ENCODE assay signal across 8 cellular contexts in the genomic region with DNA sequence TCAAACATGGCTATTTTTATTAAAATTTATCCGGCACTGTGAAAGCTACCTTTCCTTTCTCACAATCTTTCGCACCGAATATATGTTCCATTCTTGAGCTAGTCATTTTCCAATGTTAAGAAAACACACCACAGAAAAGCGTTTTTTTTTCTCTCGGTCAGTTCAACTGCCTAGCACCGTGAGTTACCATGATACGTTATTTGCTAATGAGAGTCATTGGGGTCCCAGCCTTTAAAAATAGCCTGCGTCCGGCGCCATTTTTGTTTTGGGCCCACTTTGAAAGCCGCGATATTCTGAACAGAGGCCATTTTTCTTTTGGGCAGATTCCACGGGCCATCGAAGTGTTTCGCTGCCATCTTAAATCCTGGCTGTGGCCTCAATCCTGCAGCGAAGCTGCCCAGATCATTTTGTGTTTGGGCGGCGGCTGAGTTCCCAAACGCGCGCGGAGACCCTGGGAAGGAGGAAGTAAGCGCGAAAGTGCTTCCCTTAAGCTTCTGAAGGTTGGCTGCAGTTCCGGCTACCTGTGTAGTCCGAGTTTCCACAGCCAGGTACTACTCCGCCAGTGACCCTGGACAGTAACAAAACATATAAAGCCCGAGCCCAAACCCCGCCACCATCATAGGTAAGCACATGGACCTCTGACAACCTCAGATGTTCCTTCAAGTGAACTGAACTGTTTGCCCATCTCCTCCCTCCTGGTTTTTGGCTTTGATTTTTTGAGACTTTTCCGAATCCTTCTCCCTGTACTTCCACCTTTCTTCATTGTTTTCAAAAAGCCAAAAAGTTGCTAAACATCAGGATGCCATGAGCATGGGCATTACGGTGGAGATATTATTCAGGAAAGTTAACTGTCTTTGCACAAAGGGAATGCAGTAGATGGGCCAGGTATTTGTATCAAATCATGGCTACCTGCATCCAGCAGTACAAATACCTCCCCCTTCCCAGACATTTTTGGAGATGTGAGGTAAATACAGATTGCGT. TPM values are rescaled to one million over a fixed set of nuclear protein-coding genes. Genes with fewer than 3 reads are reported as not detected.
DNase-seq lines count a peak whose midpoint lies in the region; ATAC-seq and TF ChIP-seq lines count a peak whose summit lies in the region.

SLX4IP (plus strand) TSS at position 474 of the 981 bp plus-strand sequence. CDS start 22,900 bp downstream, outside the sequence.

- H2AK5ac ChIP-seq in H9 (ENCODE audit: insufficient read length, low read length) = no peak within 1 kb of the TSS

- peak; percentile 86 for TF ChIP-seq POLR2A in Raji (IDR thresholded peaks at IDR 0.05; ENCODE audit: insufficient read depth, low read depth, low read length)

- no peak within 1 kb of the TSS for H3K56ac ChIP-seq in H9 (ENCODE audit: insufficient read length, low read depth, low read length)

- H3K36me3 Mint-ChIP-seq in H9 (ENCODE audit: insufficient read depth in 1 of 3, low read depth in 3 of 3) = peaks cover 3 to 6% (median 3%) of the 10 kb centered on the region in 3 experiments; a peak in 4 of 7 replicates
- H3K36me3 Mint-ChIP-seq in natural killer cell treated with Interleukin-12 subunit alpha and Interleukin-12 subunit beta and Interleukin-15 and Interleukin-18, amount 100 ng/mL, for 72 hours = no peaks in the 10 kb centered on the region

- H3K4me2 ChIP-seq in H9 (ENCODE audit: insufficient read depth, insufficient read length, low read length) = peak within 1 kb of the TSS; percentile 80

- H3K27me3 Mint-ChIP-seq in H9 (ENCODE audit: low read depth) = no peaks in the 10 kb centered on the region
- H3K27me3 Mint-ChIP-seq in natural killer cell treated with Interleukin-12 subunit alpha and Interleukin-12 subunit beta and Interleukin-15 and Interleukin-18, amount 100 ng/mL, for 72 hours = no peaks in the 10 kb centered on the region

- H3K23ac ChIP-seq in H9 (ENCODE audit: insufficient read length, low read depth, low read length) = no peak within 1 kb of the TSS

- no peaks in the 10 kb centered on the region for H4K20me1 ChIP-seq in H9 (ENCODE audit: control insufficient read depth, insufficient read depth, insufficient read length)

- H3K9me3 Mint-ChIP-seq in H9 = no peaks in the 10 kb centered on the region
- no peaks in the 10 kb centered on the region for H3K9me3 Mint-ChIP-seq in natural killer cell treated with Interleukin-12 subunit alpha and Interleukin-12 subunit beta and Interleukin-15 and Interleukin-18, amount 100 ng/mL, for 72 hours

- peaks cover 17% of the 10 kb centered on the region for H3K4me1 ChIP-seq in ES-I3 (ENCODE audit: insufficient read depth, low read length)
- H3K4me1 ChIP-seq in H9 (ENCODE audit: insufficient read depth, low read length) = no peaks in the 10 kb centered on the region

- H2BK5ac ChIP-seq in H9 (ENCODE audit: insufficient read length, low read length) = no peak within 1 kb of the TSS

- no peak within 1 kb of the TSS for H4K8ac ChIP-seq in H9 (replicated peaks; ENCODE audit: insufficient read length, low read depth, low read length)

- H2BK20ac ChIP-seq in H9 (ENCODE audit: low read depth, low read length, poor library complexity, severe bottlenecking) = no peak within 1 kb of the TSS

- H2BK120ac ChIP-seq in H9 (ENCODE audit: low read depth, low read length, poor library complexity, severe bottlenecking) = no peak within 1 kb of the TSS

- no peaks in the 10 kb centered on the region for H3K9me3 ChIP-seq in ES-I3 (ENCODE audit: control insufficient read depth, insufficient read depth, low read length)
- H3K9me3 ChIP-seq in H9 (ENCODE audit: control insufficient read depth, low read depth, low read length) = no peaks in the 10 kb centered on the region

- peak within 1 kb of the TSS; percentile 94 to 100 (median 97) for H3K27ac Mint-ChIP-seq in H9
- H3K27ac Mint-ChIP-seq in natural killer cell treated with Interleukin-12 subunit alpha and Interleukin-12 subunit beta and Interleukin-15 and Interleukin-18, amount 100 ng/mL, for 72 hours = peak within 1 kb of the TSS; percentile 87 to 97

- H3K4me3 ChIP-seq in fibroblast of the aortic adventitia (ENCODE audit: low read depth, low read length) = peak within 1 kb of the TSS; percentile 89

- peaks cover 4% of the 10 kb centered on the region for H3K23me2 ChIP-seq in H9 (ENCODE audit: insufficient read length, low read depth, low read length, poor library complexity, severe bottlenecking)

- no peak within 1 kb of the TSS; the same call in 1 of the 2 replicates for H3K4ac ChIP-seq in H9 (ENCODE audit: low read depth, low read length)

- H4K91ac ChIP-seq in H9 (ENCODE audit: insufficient read length, low read depth, low read length) = no peak within 1 kb of the TSS

- no peaks in the 10 kb centered on the region for H3K27me3 ChIP-seq in H9 (ENCODE audit: insufficient read depth, low read length)

- H4K5ac ChIP-seq in H9 (ENCODE audit: insufficient read length, low read depth, low read length) = no peak within 1 kb of the TSS

- H2AFZ ChIP-seq in H9 (ENCODE audit: low read length) = peak within 1 kb of the TSS; percentile 79

- H3K27ac ChIP-seq in H9 (ENCODE audit: insufficient read length, low read depth, low read length) = peak within 1 kb of the TSS; percentile 6

- H2BK12ac ChIP-seq in H9 (ENCODE audit: insufficient read length, low read depth, low read length) = no peak within 1 kb of the TSS

- H2BK15ac ChIP-seq in H9 (ENCODE audit: low read depth, low read length) = no peak within 1 kb of the TSS

- H3K4me1 Mint-ChIP-seq in H9 = peaks cover 27 to 36% of the 10 kb centered on the region in 2 experiments
- H3K4me1 Mint-ChIP-seq in natural killer cell treated with Interleukin-12 subunit alpha and Interleukin-12 subunit beta and Interleukin-15 and Interleukin-18, amount 100 ng/mL, for 72 hours (ENCODE audit: low read depth in 2 of 2) = peaks cover 18 to 31% of the 10 kb centered on the region in 2 donors

- peak within 1 kb of the TSS; percentile 87 to 94 for H3K4me3 Mint-ChIP-seq in H9
- H3K4me3 Mint-ChIP-seq in natural killer cell treated with Interleukin-12 subunit alpha and Interleukin-12 subunit beta and Interleukin-15 and Interleukin-18, amount 100 ng/mL, for 72 hours = peak within 1 kb of the TSS; percentile 89

- H3K9ac ChIP-seq in ES-I3 (ENCODE audit: low read depth, low read length) (peak within 1 kb of the TSS; percentile 94), H9 (ENCODE audit: extremely low read depth, insufficient read length, low read length) (peak within 1 kb of the TSS; percentile 89)

- peak; percentile 65 to 67 for ATAC-seq in natural killer cell treated with Interleukin-12 subunit alpha and Interleukin-12 subunit beta and Interleukin-15 and Interleukin-18, amount 100 ng/mL, for 72 hours
- peak; percentile 70 for ATAC-seq in stimulated activated naive CD8-positive, alpha-beta T cell treated with anti-CD3 and anti-CD28 coated beads, Interleukin-15, Interleukin-2, amounts not matched to agents 100 U/mL and 50 U/mL, for 24 hours

- no CpG with 5 or more reads among the region's 32 CpGs for WGBS in H9 (ENCODE audit: extremely low coverage, insufficient read length, low lambda C conversion rate)

- no peak for TF ChIP-seq CTCF in H9 (conservative IDR thresholded peaks at IDR 0.05)
- no peak for TF ChIP-seq CTCF in fibroblast of the aortic adventitia (IDR thresholded peaks at IDR 0.05; ENCODE audit: insufficient read depth, low read length)

- peak within 1 kb of the TSS; percentile 87 for H3K14ac ChIP-seq in H9 (ENCODE audit: insufficient read depth, low read length)

- H3K36me3 ChIP-seq in ES-I3 (ENCODE audit: insufficient read depth, low read length) = no peaks in the 10 kb centered on the region

- peaks cover 8% of the 10 kb centered on the region; the same call in 1 of the 2 replicates for H3K79me2 ChIP-seq in H9 (ENCODE audit: insufficient read depth, low read length)

- no peak within 1 kb of the TSS for H3T11ph ChIP-seq in H9 (ENCODE audit: low read length)

- H3K18ac ChIP-seq in H9 (ENCODE audit: insufficient read length, low read depth, low read length) = no peak within 1 kb of the TSS

- H3K79me1 ChIP-seq in H9 (ENCODE audit: insufficient read depth, low read depth, low read length, poor library complexity, severe bottlenecking) = no peaks in the 10 kb centered on the region

- DNase-seq in H9 (peak; percentile 95), M059J (ENCODE audit: low read depth) (peak; percentile 98), fibroblast of the aortic adventitia (ENCODE audit: low read depth) (peak; percentile 98)
- peak; percentile 93 for DNase-seq in activated effector memory CD4-positive, alpha-beta T cell treated with anti-CD3 and anti-CD28 coated beads, Interleukin-2, amount 50 U/mL, for 16 hours
- DNase-seq in natural killer cell treated with Interleukin-12 subunit alpha and Interleukin-12 subunit beta and Interleukin-15 and Interleukin-18, amount 100 ng/mL, for 72 hours (ENCODE audit: low spot score) = peak; percentile 81
- peak; percentile 82 for DNase-seq in stimulated activated naive CD8-positive, alpha-beta T cell treated with anti-CD3 and anti-CD28 coated beads, Interleukin-15, Interleukin-2, amounts not matched to agents 100 U/mL and 50 U/mL, for 24 hours

RNA-seq across cellular contexts. Expression of gene SLX4IP, which starts in this region (rescaled TPM):
- total RNA-seq in H9 (2021) (7.1 and 7.9 TPM in 2 replicates), fibroblast of the aortic adventitia (ENCODE audit: low replicate concordance) (4.0 and 7.0 TPM in 2 replicates)
- 6.4 and 10.3 TPM in 2 replicates for total RNA-seq in M059J (2014; rRNA removed; shearing (Covaris generic))
- total RNA-seq in natural killer cell treated with Interleukin-12 subunit alpha and Interleukin-12 subunit beta and Interleukin-15 and Interleukin-18, amount 100 ng/mL, for 72 hours = 1 to 10 TPM; 3.2 to 4.9 TPM

Comparison
In these comparisons a context has a peak if more than half of its experiments do, and no peak if none do; other contexts are left out.
1. Peak in every context shown above with its lines: DNase-seq, ATAC-seq, H3K4me3 ChIP-seq and H3K27ac ChIP-seq.